In genomic region chr11:93528757-93529639, GRCh38 we compare ENCODE assay signal across 1 cellular context.
TF ChIP-seq lines count a peak whose summit lies in the region.

No MANE protein-coding gene starts in this region.

TF ChIP-seq in GM23338, 12 proteins besides CTCF, POLR2A, EP300 and RAD21 (continued from another document):
- no peak for TF ChIP-seq REST (IDR thresholded peaks at IDR 0.05; ENCODE audit: unreplicated experiment)
